In genomic region chr7:140673063-140673769, GRCh38 we compare ENCODE assay signal across 8 cellular contexts. TPM values are rescaled to one million over a fixed set of nuclear protein-coding genes. Genes with fewer than 3 reads are reported as not detected.
A peak's percentile ranks its signal among the peaks of the same experiment; 100 is the strongest.
DNase-seq lines count a peak whose midpoint lies in the region; ATAC-seq and TF ChIP-seq lines count a peak whose summit lies in the region.

No MANE protein-coding gene starts in this region.

- no peaks in the 10 kb centered on the region for H3K27me3 ChIP-seq in right atrium auricular region

- H3K9me3 Mint-ChIP-seq in activated naive CD4-positive, alpha-beta T cell treated with anti-CD3 and anti-CD28 coated beads, Interleukin-2, amount 10 ng/mL, durations not matched to agents 7 days and 5 days, result no peaks in the 10 kb centered on the region

- H3K4me3 ChIP-seq in AG10803 (ENCODE audit: low read length) (peak overlapping the region; percentile 78), right atrium auricular region (peak overlapping the region; percentile 64 to 72)

- no peaks in the 10 kb centered on the region for H3K9me3 ChIP-seq in right atrium auricular region

- H3K27me3 Mint-ChIP-seq in activated naive CD4-positive, alpha-beta T cell treated with anti-CD3 and anti-CD28 coated beads, Interleukin-2, amount 10 ng/mL, durations not matched to agents 7 days and 5 days, result peaks cover 8% of the 10 kb centered on the region

- DNase-seq in AG10803 (ENCODE audit: low read depth) (no peak), RKO (ENCODE audit: low spot score) (peak; percentile 51), right atrium auricular region (ENCODE audit: low spot score) (no peak), retina (peak; percentile 83), GF-D8 (lab: John Stamatoyannopoulos, UW) (no peak)
- peak; percentile 72 for DNase-seq in activated naive CD4-positive, alpha-beta T cell treated with anti-CD3 and anti-CD28 coated beads, Interleukin-2, amount 10 ng/mL, durations not matched to agents 7 days and 5 days

- H3K27ac ChIP-seq in right atrium auricular region, result peak overlapping the region; percentile 73 to 82

- peak overlapping the region; percentile 83 for H3K4me3 Mint-ChIP-seq in activated naive CD4-positive, alpha-beta T cell treated with anti-CD3 and anti-CD28 coated beads, Interleukin-2, amount 10 ng/mL, durations not matched to agents 7 days and 5 days

- peak; percentile 45 for ATAC-seq in GM18907 (IDR thresholded peaks at IDR 0.05; ENCODE audit: unreplicated experiment)
- ATAC-seq in HG03175 (IDR thresholded peaks at IDR 0.05; ENCODE audit: unreplicated experiment), result peak; percentile 42

- no peaks in the 10 kb centered on the region for H3K36me3 ChIP-seq in right atrium auricular region

- CTCF ChIA-PET in activated naive CD4-positive, alpha-beta T cell treated with anti-CD3 and anti-CD28 coated beads, Interleukin-2, amount 10 ng/mL, durations not matched to agents 7 days and 5 days (lab: Charles Lee), result interaction anchor here (0.7 to 3.7 kb wide), 3 partner anchors 24 to 340 kb away, joined by 3 to 22 read pairs (median 3); partner anchors contain the start of gene MRPS33

- peaks cover 45% of the 10 kb centered on the region for H3K4me1 Mint-ChIP-seq in activated naive CD4-positive, alpha-beta T cell treated with anti-CD3 and anti-CD28 coated beads, Interleukin-2, amount 10 ng/mL, durations not matched to agents 7 days and 5 days

- peak overlapping the region; percentile 87 for H3K27ac Mint-ChIP-seq in activated naive CD4-positive, alpha-beta T cell treated with anti-CD3 and anti-CD28 coated beads, Interleukin-2, amount 10 ng/mL, durations not matched to agents 7 days and 5 days

- no peak; the same call in 1 of the 2 replicates for TF ChIP-seq CTCF in AG10803 (conservative IDR thresholded peaks at IDR 0.05; ENCODE audit: low read length)
- peak in 1 of 2 donors; percentile 22 for TF ChIP-seq CTCF in right atrium auricular region (IDR thresholded peaks at IDR 0.05)

- H3K4me1 ChIP-seq in right atrium auricular region, result peaks cover 0 to 25% of the 10 kb centered on the region in 2 donors

- H3K36me3 Mint-ChIP-seq in activated naive CD4-positive, alpha-beta T cell treated with anti-CD3 and anti-CD28 coated beads, Interleukin-2, amount 10 ng/mL, durations not matched to agents 7 days and 5 days, result peaks cover 16% of the 10 kb centered on the region

RNA-seq across cellular contexts. Expression of gene ADCK2, which starts 0.5 kb away (rescaled TPM):
- total RNA-seq in right atrium auricular region, result 10 to 100 TPM; 16.6 to 21.8 TPM

RNA-seq across cellular contexts. Expression of gene NDUFB2, which starts 23.3 kb away (rescaled TPM):
- 100 to 1,000 TPM; 397 to 767 TPM for total RNA-seq in right atrium auricular region

RNA-seq across cellular contexts. Expression of gene DENND2A, which starts 32.6 kb away (rescaled TPM):
- 10 to 100 TPM in 1 of 2 donors, 1 to 10 TPM in 1; 9.2 to 10.5 TPM for total RNA-seq in right atrium auricular region

Comparison
In these comparisons a context has a peak if more than half of its experiments do, and no peak if none do; other contexts are left out.
1. DNase-seq: peak in RKO (single experiment), activated naive CD4-positive, alpha-beta T cell treated with anti-CD3 and anti-CD28 coated beads, Interleukin-2, amount 10 ng/mL, durations not matched to agents 7 days and 5 days (single experiment) and retina (single experiment); none in AG10803 (single experiment), right atrium auricular region (single experiment) and GF-D8 (single experiment).